In the genomic region with DNA sequence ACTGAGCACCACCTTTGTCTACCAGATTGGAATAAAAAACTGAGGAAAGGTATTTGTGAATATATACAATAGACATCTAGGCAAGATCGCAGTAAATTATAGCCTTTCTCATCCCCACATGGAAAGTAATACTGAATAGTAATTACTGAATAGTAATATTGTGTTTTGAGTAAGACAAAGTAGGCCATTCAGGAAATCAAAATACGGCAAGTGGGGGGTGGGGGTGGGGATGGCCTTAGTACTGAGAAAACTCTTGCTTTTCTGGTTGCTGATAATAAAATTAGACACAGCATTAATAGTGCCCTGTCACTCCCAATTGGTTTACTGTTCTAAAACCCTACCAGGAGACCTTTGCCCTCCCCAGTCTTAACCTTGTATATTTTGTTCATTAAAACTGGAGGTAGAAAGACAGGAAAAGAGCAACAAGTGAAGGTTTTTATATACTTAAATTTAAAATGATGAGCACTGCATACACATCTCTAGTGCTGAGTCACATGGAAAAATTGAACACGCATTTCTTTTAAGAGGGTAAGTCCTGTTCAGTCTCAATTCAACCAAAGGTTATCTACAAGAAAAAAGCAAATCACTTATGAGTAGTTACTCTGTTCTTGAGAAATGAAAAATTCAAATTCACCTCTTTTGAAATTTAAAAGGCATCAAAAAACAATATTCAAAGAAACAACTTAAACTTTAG, we compare ENCODE assay signal across 21 cellular contexts.
DNase-seq lines count a peak whose midpoint lies in the region; ATAC-seq and TF ChIP-seq lines count a peak whose summit lies in the region.
"Had no signal": no experiment of that assay in that cellular context is flagged by ENCODE, and none has a peak within 500 bp of the region (broad histone marks: within the 10 kb centered on the region; RNA-seq: fewer than 3 reads in every experiment).

No MANE protein-coding gene starts in this region.

- H3K9ac ChIP-seq in OCI-LY1 (ENCODE audit: low read length): no peak overlapping the region
- no peak overlapping the region for H3K9ac ChIP-seq in smooth muscle cell (ENCODE audit: low read depth)

- H3K4me3 Mint-ChIP-seq in activated T-cell treated with anti-CD3 and anti-CD28 coated beads, Interleukin-2, amount 50 U/mL, for 4 hours: peak overlapping the region; percentile 48
- H3K4me3 Mint-ChIP-seq in activated naive CD8-positive, alpha-beta T cell treated with anti-CD3 and anti-CD28 coated beads, Interleukin-2, amount 50 U/mL, for 24 hours: peak overlapping the region; percentile 24
- no peak overlapping the region for H3K4me3 Mint-ChIP-seq in T-cell
- H3K4me3 Mint-ChIP-seq: CD4-positive, alpha-beta T cell; IgD-negative memory B cell; natural killer cell treated with Interleukin-12 subunit alpha and Interleukin-12 subunit beta and Interleukin-15 and Interleukin-18, amount 100 ng/mL, for 72 hours had no signal

- H3K4me3 ChIP-seq in OCI-LY1 (ENCODE audit: low read depth, low read length, poor library complexity, severe bottlenecking): no peak overlapping the region
- no peak overlapping the region for H3K4me3 ChIP-seq in smooth muscle cell
- H3K4me3 ChIP-seq in osteoblast (ENCODE audit: insufficient read depth, low read length): no peak overlapping the region
- H3K4me3 ChIP-seq: dorsolateral prefrontal cortex, heart right ventricle had no signal

- H3K9me3 ChIP-seq in OCI-LY1 (ENCODE audit: low read length) (0 out of 2 replicates have a peak, but pooled peaks cover 3% of the 10 kb centered on the region), smooth muscle cell (replicated peaks; ENCODE audit: low read depth) (no peaks in the 10 kb centered on the region), osteoblast (ENCODE audit: low read depth, low read length) (no peaks in the 10 kb centered on the region)

- TF ChIP-seq CTCF in OCI-LY1 (IDR thresholded peaks at IDR 0.05; ENCODE audit: low read length): no peak
- no peak for TF ChIP-seq CTCF in smooth muscle cell (IDR thresholded peaks at IDR 0.05; ENCODE audit: borderline replicate concordance, insufficient read depth, poor library complexity, severe bottlenecking)
- TF ChIP-seq CTCF in osteoblast (IDR thresholded peaks at IDR 0.05; ENCODE audit: extremely low read depth, low read depth, low read length): no peak

- H3K4me1 ChIP-seq in OCI-LY1 (ENCODE audit: insufficient read depth, low read length, severe bottlenecking) (peaks cover 16% of the 10 kb centered on the region), smooth muscle cell (ENCODE audit: low read depth) (no peaks in the 10 kb centered on the region), osteoblast (ENCODE audit: insufficient read depth, low read length) (no peaks in the 10 kb centered on the region)
- H3K4me1 ChIP-seq: heart right ventricle had no signal

- H3K27ac ChIP-seq in OCI-LY1 (ENCODE audit: low read depth, low read length, poor library complexity, severe bottlenecking) (peak overlapping the region; percentile 44), smooth muscle cell (ENCODE audit: low read depth) (peak overlapping the region; percentile 32), osteoblast (ENCODE audit: low read depth, low read length) (no peak overlapping the region)
- H3K27ac ChIP-seq: brain microvascular endothelial cell, heart right ventricle had no signal

- H3K9me3 Mint-ChIP-seq in activated T-cell treated with anti-CD3 and anti-CD28 coated beads, Interleukin-2, amount 50 U/mL, for 4 hours: no peaks in the 10 kb centered on the region
- H3K9me3 Mint-ChIP-seq in activated naive CD8-positive, alpha-beta T cell treated with anti-CD3 and anti-CD28 coated beads, Interleukin-2, amount 50 U/mL, for 24 hours: no peaks in the 10 kb centered on the region
- no peaks in the 10 kb centered on the region for H3K9me3 Mint-ChIP-seq in T-cell
- H3K9me3 Mint-ChIP-seq: CD4-positive, alpha-beta T cell; natural killer cell treated with Interleukin-12 subunit alpha and Interleukin-12 subunit beta and Interleukin-15 and Interleukin-18, amount 100 ng/mL, for 72 hours had no signal

- H3K27me3 ChIP-seq in OCI-LY1 (ENCODE audit: insufficient read depth, low read length) (no peaks in the 10 kb centered on the region), smooth muscle cell (ENCODE audit: low read depth) (no peaks in the 10 kb centered on the region), osteoblast (ENCODE audit: insufficient read depth, low read length) (no peaks in the 10 kb centered on the region)
- H3K27me3 ChIP-seq: brain microvascular endothelial cell, dorsolateral prefrontal cortex, heart right ventricle had no signal

- H2AFZ ChIP-seq in OCI-LY1 (ENCODE audit: low read length): no peak overlapping the region
- no peak overlapping the region for H2AFZ ChIP-seq in smooth muscle cell (ENCODE audit: low read depth)
- H2AFZ ChIP-seq in osteoblast (ENCODE audit: low read length): no peak overlapping the region

- CTCF ChIA-PET in T-cell (lab: Charles Lee): no interaction called here

- H3K4me2 ChIP-seq in OCI-LY1 (ENCODE audit: low read length) (no peak overlapping the region), smooth muscle cell (no peak overlapping the region), osteoblast (ENCODE audit: insufficient read depth, low read length) (no peak overlapping the region)

- ATAC-seq in activated T-cell treated with anti-CD3 and anti-CD28 coated beads, Interleukin-2, amount 50 U/mL, for 4 hours: peak; percentile 85 to 89
- peak; percentile 82 for ATAC-seq in activated naive CD8-positive, alpha-beta T cell treated with anti-CD3 and anti-CD28 coated beads, Interleukin-2, amount 50 U/mL, for 24 hours
- ATAC-seq in T-cell (replicated peaks in 1 of 4): no peak
- ATAC-seq: heart right ventricle; natural killer cell treated with Interleukin-12 subunit alpha and Interleukin-12 subunit beta and Interleukin-15 and Interleukin-18, amount 100 ng/mL, for 72 hours had no signal

- H3K9me2 ChIP-seq in OCI-LY1 (ENCODE audit: low read depth, low read length): no peaks in the 10 kb centered on the region

- peaks cover 94% of the 10 kb centered on the region for H3K36me3 ChIP-seq in OCI-LY1 (ENCODE audit: insufficient read depth, low read length)
- no peaks in the 10 kb centered on the region for H3K36me3 ChIP-seq in smooth muscle cell (ENCODE audit: low read depth)
- no peaks in the 10 kb centered on the region for H3K36me3 ChIP-seq in osteoblast (ENCODE audit: insufficient read depth, low read length)
- H3K36me3 ChIP-seq: heart right ventricle had no signal

- peaks cover 14% of the 10 kb centered on the region for H3K4me1 Mint-ChIP-seq in activated T-cell treated with anti-CD3 and anti-CD28 coated beads, Interleukin-2, amount 50 U/mL, for 4 hours (ENCODE audit: low read depth)
- peaks cover 31% of the 10 kb centered on the region for H3K4me1 Mint-ChIP-seq in activated naive CD8-positive, alpha-beta T cell treated with anti-CD3 and anti-CD28 coated beads, Interleukin-2, amount 50 U/mL, for 24 hours
- no peaks in the 10 kb centered on the region for H3K4me1 Mint-ChIP-seq in T-cell
- H3K4me1 Mint-ChIP-seq: IgD-negative memory B cell had no signal

- H4K20me1 ChIP-seq in OCI-LY1 (ENCODE audit: insufficient read depth, low read length) (no peaks in the 10 kb centered on the region), smooth muscle cell (ENCODE audit: low read depth) (peaks cover 8% of the 10 kb centered on the region), osteoblast (ENCODE audit: insufficient read depth, low read length) (no peaks in the 10 kb centered on the region)

- no peaks in the 10 kb centered on the region for H3K36me3 Mint-ChIP-seq in activated T-cell treated with anti-CD3 and anti-CD28 coated beads, Interleukin-2, amount 50 U/mL, for 4 hours (ENCODE audit: insufficient read depth)
- no peaks in the 10 kb centered on the region for H3K36me3 Mint-ChIP-seq in activated naive CD8-positive, alpha-beta T cell treated with anti-CD3 and anti-CD28 coated beads, Interleukin-2, amount 50 U/mL, for 24 hours (ENCODE audit: low read depth)
- H3K36me3 Mint-ChIP-seq in T-cell: no peaks in the 10 kb centered on the region

- H3F3A ChIP-seq in OCI-LY1 (ENCODE audit: insufficient read depth, low read length) (no peaks in the 10 kb centered on the region), smooth muscle cell (ENCODE audit: low read depth) (no peaks in the 10 kb centered on the region)

- no peak for DNase-seq in activated T-cell treated with anti-CD3 and anti-CD28 coated beads, Interleukin-2, amount 50 U/mL, for 4 hours
- DNase-seq in activated T-cell treated with anti-CD3 and anti-CD28 coated beads, Interleukin-2, amount 50 U/mL, for 1 hour: no peak
- no peak for DNase-seq in activated naive CD8-positive, alpha-beta T cell treated with anti-CD3 and anti-CD28 coated beads, Interleukin-2, amount 50 U/mL, for 24 hours
- DNase-seq in smooth muscle cell (lab: John Stamatoyannopoulos, UW; ENCODE audit: unreplicated experiment): no peak
- DNase-seq in T-cell: no peak
- no peak for DNase-seq in NCI-H2081 treated with DMSO at 0.1 percent for 48 hours (lab: John Stamatoyannopoulos, UW)
- no peak for DNase-seq in osteoblast (ENCODE audit: insufficient read length, low spot score, missing footprints)
- DNase-seq: activated gamma-delta T cell treated with Interleukin-2 at 50 U/mL for 16 hours; brain microvascular endothelial cell; CD4-positive, alpha-beta T cell; dorsolateral prefrontal cortex; GOT3; heart right ventricle; mammary epithelial cell; NCI-H2029 treated with DMSO at 0.1 percent for 48 hours; NCI-H524; SIG-M5; T-helper 9 cell had no signal

- H3K27ac Mint-ChIP-seq in activated naive CD8-positive, alpha-beta T cell treated with anti-CD3 and anti-CD28 coated beads, Interleukin-2, amount 50 U/mL, for 24 hours: peak overlapping the region; percentile 92
- H3K27ac Mint-ChIP-seq in T-cell: no peak overlapping the region
- H3K27ac Mint-ChIP-seq: CD4-positive, alpha-beta T cell; IgD-negative memory B cell had no signal

- peaks cover 6% of the 10 kb centered on the region for H3K27me3 Mint-ChIP-seq in activated T-cell treated with anti-CD3 and anti-CD28 coated beads, Interleukin-2, amount 50 U/mL, for 4 hours (ENCODE audit: low read depth)
- H3K27me3 Mint-ChIP-seq in activated naive CD8-positive, alpha-beta T cell treated with anti-CD3 and anti-CD28 coated beads, Interleukin-2, amount 50 U/mL, for 24 hours: peaks cover 8% of the 10 kb centered on the region
- peaks cover 4 to 6% of the 10 kb centered on the region in 2 donors for H3K27me3 Mint-ChIP-seq in T-cell
- H3K27me3 Mint-ChIP-seq: CD4-positive, alpha-beta T cell; IgD-negative memory B cell had no signal

- WGBS in smooth muscle cell (ENCODE audit: low lambda C conversion rate): 74% methylated on average over 3 of the region's 3 CpGs

- H3K79me2 ChIP-seq in OCI-LY1 (ENCODE audit: insufficient read depth, low read length) (0 out of 2 replicates have a peak, but pooled peaks cover 4% of the 10 kb centered on the region), smooth muscle cell (ENCODE audit: low read depth) (peaks cover 28% of the 10 kb centered on the region), osteoblast (ENCODE audit: insufficient read depth, low read length) (no peaks in the 10 kb centered on the region)

- POLR2A ChIA-PET in T-cell (lab: Charles Lee): no interaction called here

Comparison
In these comparisons a context has a peak if more than half of its experiments do, and no peak if none do; other contexts are left out.
1. ATAC-seq: peak in activated T-cell treated with anti-CD3 and anti-CD28 coated beads, Interleukin-2, amount 50 U/mL, for 4 hours (2 of 2) and activated naive CD8-positive, alpha-beta T cell treated with anti-CD3 and anti-CD28 coated beads, Interleukin-2, amount 50 U/mL, for 24 hours (single experiment); none in T-cell (0 of 4).
2. H3K4me3 Mint-ChIP-seq: peak in activated T-cell treated with anti-CD3 and anti-CD28 coated beads, Interleukin-2, amount 50 U/mL, for 4 hours (single experiment) and activated naive CD8-positive, alpha-beta T cell treated with anti-CD3 and anti-CD28 coated beads, Interleukin-2, amount 50 U/mL, for 24 hours (single experiment); none in T-cell (0 of 3).